In genomic region chr12:4909397-4909733, GRCh38 we compare ENCODE assay signal across 1 cellular context.
TF ChIP-seq lines count a peak whose summit lies in the region.

No MANE protein-coding gene starts in this region.

TF ChIP-seq in H1, 55 proteins besides CTCF, POLR2A, EP300 and RAD21 (continued from another document):
- TF ChIP-seq E2F6 (IDR thresholded peaks at IDR 0.05): no peak
- no peak for TF ChIP-seq TBP (IDR thresholded peaks at IDR 0.05; ENCODE audit: low read depth, low read length)
- no peak for TF ChIP-seq USF2 (IDR thresholded peaks at IDR 0.05; ENCODE audit: low read length)
- TF ChIP-seq RXRA (IDR thresholded peaks at IDR 0.05; ENCODE audit: insufficient read depth, low read depth, low read length): no peak
- no peak for TF ChIP-seq CREB1 (IDR thresholded peaks at IDR 0.05)
- TF ChIP-seq RNF2 (IDR thresholded peaks at IDR 0.05; ENCODE audit: borderline replicate concordance, low read depth, low read length, missing control alignments, poor library complexity, severe bottlenecking): peak; percentile 59
- TF ChIP-seq SUZ12 (IDR thresholded peaks at IDR 0.05; ENCODE audit: low read length): peak; percentile 70; the same call in 1 of the 2 replicates
- TF ChIP-seq ASH2L (IDR thresholded peaks at IDR 0.05; ENCODE audit: low read length): peak; percentile 8
- no peak for TF ChIP-seq SRF (IDR thresholded peaks at IDR 0.05; ENCODE audit: low read depth, low read length)
- TF ChIP-seq FOSL1 (IDR thresholded peaks at IDR 0.05; ENCODE audit: insufficient read depth, low read depth, low read length): no peak
- TF ChIP-seq TAF7 (optimal IDR thresholded peaks at IDR 0.05; ENCODE audit: borderline replicate concordance, low read depth, low read length): no peak
- TF ChIP-seq GTF2F1 (IDR thresholded peaks at IDR 0.05; ENCODE audit: borderline replicate concordance, low read depth, low read length): no peak
- no peak for TF ChIP-seq ATF2 (IDR thresholded peaks at IDR 0.05; ENCODE audit: low read length)
- TF ChIP-seq EZH2 (IDR thresholded peaks at IDR 0.05; ENCODE audit: low read depth, low read length, severe bottlenecking): peak; percentile 49
